Comparison of ENCODE assay signal across 9 cellular contexts in genomic region chr7:159067870-159068787, GRCh38.
DNase-seq lines count a peak whose midpoint lies in the region; ATAC-seq and TF ChIP-seq lines count a peak whose summit lies in the region.
"Had no signal": no experiment of that assay in that cellular context is flagged by ENCODE, and none has a peak within 500 bp of the region (broad histone marks: within the 10 kb centered on the region; RNA-seq: fewer than 3 reads in every experiment).

No MANE protein-coding gene starts in this region.

- no peaks in the 10 kb centered on the region for H3K27me3 ChIP-seq in thoracic aorta (replicated peaks; ENCODE audit: insufficient read depth)

- no peak for TF ChIP-seq CTCF in thoracic aorta (IDR thresholded peaks at IDR 0.05)

- H3K27ac ChIP-seq in thoracic aorta, result peak overlapping the region; percentile 82 to 83

- no peak for ATAC-seq in thoracic aorta (ENCODE audit: insufficient number of reproducible peaks, low FRiP score, low read depth)
- no peak for ATAC-seq in HG03095 (IDR thresholded peaks at IDR 0.05; ENCODE audit: unreplicated experiment)

- peak overlapping the region; percentile 18 for H3K4me3 ChIP-seq in thoracic aorta

- DNase-seq in NCI-H82 (lab: John Stamatoyannopoulos, UW), result peak; percentile 13
- DNase-seq in NCI-H82 treated with DMSO at 0.1 percent for 48 hours (lab: John Stamatoyannopoulos, UW; ENCODE audit: unreplicated experiment), result no peak
- DNase-seq in epidermal melanocyte (ENCODE audit: insufficient read length, low spot score), result peak; percentile 18
- peak; percentile 2 for DNase-seq in myocyte (ENCODE audit: low read depth)
- no peak for DNase-seq in thoracic aorta (ENCODE audit: low spot score)
- no peak for DNase-seq in RPMI8226
- no peak for DNase-seq in NCI-H446 (lab: John Stamatoyannopoulos, UW)
- DNase-seq: T1000 had no signal

- H3K9me3 ChIP-seq in thoracic aorta, result no peaks in the 10 kb centered on the region

- H3K36me3 ChIP-seq in thoracic aorta, result no peaks in the 10 kb centered on the region

- H3K4me1 ChIP-seq in thoracic aorta (ENCODE audit: control insufficient read depth in 1 of 2, low read depth in 2 of 2), result peaks cover 32 to 45% of the 10 kb centered on the region in 2 donors

Comparison
In these comparisons a context has a peak if more than half of its experiments do, and no peak if none do; other contexts are left out.
1. DNase-seq: peak in NCI-H82 (single experiment), epidermal melanocyte (single experiment) and myocyte (single experiment); none in NCI-H82 treated with DMSO at 0.1 percent for 48 hours (single experiment), thoracic aorta (single experiment), RPMI8226 (single experiment) and NCI-H446 (0 of 2).